15 cellular contexts compared by ENCODE assay signal in genomic region chr1:99672500-99673213, GRCh38. TPM values are rescaled to one million over a fixed set of nuclear protein-coding genes. Genes with fewer than 3 reads are reported as not detected.
A peak's percentile ranks its signal among the peaks of the same experiment; 100 is the strongest.
DNase-seq lines count a peak whose midpoint lies in the region; ATAC-seq, FAIRE-seq and TF ChIP-seq lines count a peak whose summit lies in the region.
"Had no signal": no experiment of that assay in that cellular context is flagged by ENCODE, and none has a peak within 500 bp of the region (broad histone marks: within the 10 kb centered on the region; RNA-seq: fewer than 3 reads in every experiment).

No MANE protein-coding gene starts in this region.

- H3K27me3 ChIP-seq in Karpas-422 (ENCODE audit: low read length) = no peaks in the 10 kb centered on the region
- H3K27me3 ChIP-seq in endothelial cell of umbilical vein (ENCODE audit: control insufficient read depth in 2 of 2, insufficient read depth in 2 of 2, low read length in 2 of 2) = no peaks in the 10 kb centered on the region
- H3K27me3 ChIP-seq in skeletal muscle satellite cell (ENCODE audit: control insufficient read depth, insufficient read depth, low read length) = no peaks in the 10 kb centered on the region
- H3K27me3 ChIP-seq: upper lobe of right lung had no signal

- no peaks in the 10 kb centered on the region for H3K36me3 ChIP-seq in Karpas-422 (ENCODE audit: insufficient read depth, low read length)
- H3K36me3 ChIP-seq in endothelial cell of umbilical vein (ENCODE audit: control insufficient read depth in 2 of 2, extremely low read depth in 1 of 2, insufficient read depth in 2 of 2, low read length in 2 of 2) = peaks cover 26 to 45% of the 10 kb centered on the region in 2 experiments
- H3K36me3 ChIP-seq in skeletal muscle satellite cell (ENCODE audit: insufficient read depth, low read length) = no peaks in the 10 kb centered on the region

- no peak overlapping the region for H3K9ac ChIP-seq in Karpas-422 (ENCODE audit: low read length)
- no peak overlapping the region for H3K9ac ChIP-seq in endothelial cell of umbilical vein (replicated peaks; ENCODE audit: extremely low read depth, insufficient read depth, low read length)
- H3K9ac ChIP-seq in skeletal muscle satellite cell (ENCODE audit: low read depth, low read length) = no peak overlapping the region

- H2AFZ ChIP-seq in Karpas-422 (ENCODE audit: low read length) (no peak overlapping the region), endothelial cell of umbilical vein (ENCODE audit: low read depth, low read length) (no peak overlapping the region)

- intact Hi-C loops in endothelial cell of umbilical vein (cut with micrococcal nuclease) = loop anchor here (1.0 kb wide), 1 partner anchor 8 kb away; no protein-coding TSS in a partner anchor

- no peaks in the 10 kb centered on the region for H3K9me2 ChIP-seq in Karpas-422 (replicated peaks; ENCODE audit: insufficient read depth, low read length)

- no peaks in the 10 kb centered on the region for H3K9me1 ChIP-seq in endothelial cell of umbilical vein (replicated peaks; ENCODE audit: control insufficient read depth, extremely low read depth, insufficient read depth, low read length)

- H3K27ac ChIP-seq in Karpas-422 (ENCODE audit: low read length) (no peak overlapping the region), endothelial cell of umbilical vein (ENCODE audit: insufficient read depth, low read depth, low read length) (peak overlapping the region; percentile 36)
- H3K27ac ChIP-seq: lower lobe of right lung, upper lobe of right lung had no signal

- H3K9me3 ChIP-seq in Karpas-422 (ENCODE audit: low read length) = no peaks in the 10 kb centered on the region
- no peaks in the 10 kb centered on the region for H3K9me3 ChIP-seq in endothelial cell of umbilical vein (replicated peaks; ENCODE audit: control insufficient read depth, insufficient read depth, low read length)
- H3K9me3 ChIP-seq in skeletal muscle satellite cell (replicated peaks; ENCODE audit: low read length) = no peaks in the 10 kb centered on the region
- H3K9me3 ChIP-seq: lower lobe of right lung, upper lobe of right lung had no signal

- H3K79me2 ChIP-seq in Karpas-422 (ENCODE audit: low read length) (no peaks in the 10 kb centered on the region), endothelial cell of umbilical vein (ENCODE audit: control insufficient read depth, insufficient read depth, low read length) (peaks cover 8% of the 10 kb centered on the region)

- H4K20me1 ChIP-seq in Karpas-422 (ENCODE audit: insufficient read depth, low read depth, low read length) = no peaks in the 10 kb centered on the region
- no peaks in the 10 kb centered on the region for H4K20me1 ChIP-seq in endothelial cell of umbilical vein (replicated peaks; ENCODE audit: control insufficient read depth, extremely low read depth, insufficient read depth, low read length)

- H3K4me3 Mint-ChIP-seq in activated CD8-positive, alpha-beta T cell treated with anti-CD3 and anti-CD28 coated beads, Interleukin-2, amount 10 ng/mL, durations not matched to agents 7 days and 5 days = no peak overlapping the region
- H3K4me3 Mint-ChIP-seq: activated CD8-positive, alpha-beta T cell treated with anti-CD3 and anti-CD28 coated beads for 36 hours; activated T-helper 17 cell treated with anti-CD3 and anti-CD28 coated beads, Interleukin-2, amount 50 U/mL, for 72 hours; endodermal cell had no signal

- CTCF ChIA-PET in endothelial cell of umbilical vein (lab: Charles Lee) = interaction anchor here (1.0 to 2.3 kb wide), 10 partner anchors 9 to 191 kb away, joined by 3 to 13 read pairs (median 4); partner anchors contain the start of gene PALMD
- CTCF ChIA-PET in activated CD8-positive, alpha-beta T cell treated with anti-CD3 and anti-CD28 coated beads, Interleukin-2, amount 10 ng/mL, durations not matched to agents 7 days and 5 days (lab: Charles Lee) = no interaction called here

- DNase-seq in Karpas-422 = no peak
- DNase-seq in endothelial cell of umbilical vein (ENCODE audit: low read depth, low spot score) = peak; percentile 42
- DNase-seq in iris pigment epithelial cell (ENCODE audit: low read depth) = peak; percentile 11
- DNase-seq in activated CD8-positive, alpha-beta T cell treated with anti-CD3 and anti-CD28 coated beads, Interleukin-2, amount 10 ng/mL, durations not matched to agents 7 days and 5 days = no peak
- no peak for DNase-seq in stimulated activated CD4-positive, alpha-beta T cell treated with anti-CD3 and anti-CD28 coated beads, Interleukin-2, amount 100 ng/mL, for 24 hours
- DNase-seq in SW480 (ENCODE audit: low spot score) = no peak
- DNase-seq: activated CD8-positive, alpha-beta T cell treated with anti-CD3 and anti-CD28 coated beads for 36 hours; endodermal cell; lower lobe of right lung; NCI-H2171; SIG-M5; upper lobe of right lung had no signal

- H3K9me3 Mint-ChIP-seq in activated CD8-positive, alpha-beta T cell treated with anti-CD3 and anti-CD28 coated beads, Interleukin-2, amount 10 ng/mL, durations not matched to agents 7 days and 5 days (ENCODE audit: insufficient read depth) = no peaks in the 10 kb centered on the region
- H3K9me3 Mint-ChIP-seq: activated CD8-positive, alpha-beta T cell treated with anti-CD3 and anti-CD28 coated beads for 36 hours; activated T-helper 17 cell treated with anti-CD3 and anti-CD28 coated beads, Interleukin-2, amount 50 U/mL, for 72 hours; endodermal cell had no signal

- FAIRE-seq in endothelial cell of umbilical vein (lab: Jason Lieb, UNC) = no peak
- FAIRE-seq: GM12891 had no signal

- H3K4me2 ChIP-seq in Karpas-422 (ENCODE audit: low read depth, low read length, poor library complexity, severe bottlenecking) (peak overlapping the region; percentile 41), endothelial cell of umbilical vein (ENCODE audit: insufficient read depth, low read length) (no peak overlapping the region), skeletal muscle satellite cell (ENCODE audit: low read length) (peak overlapping the region; percentile 41)

- TF ChIP-seq POLR2A in endothelial cell of umbilical vein (IDR thresholded peaks at IDR 0.05; ENCODE audit: low read depth, low read length) = no peak

- H3K4me1 ChIP-seq in Karpas-422 (ENCODE audit: low read length) (peaks cover 47% of the 10 kb centered on the region), endothelial cell of umbilical vein (ENCODE audit: control insufficient read depth, extremely low read depth, insufficient read depth, low read length) (peaks cover 24% of the 10 kb centered on the region), skeletal muscle satellite cell (ENCODE audit: control insufficient read depth, insufficient read depth, low read length) (peaks cover 16% of the 10 kb centered on the region)

- no TSS peak for BruUV-seq in endothelial cell of umbilical vein (replicated peaks; lab: Mats Ljungman, UMichigan)

- peak overlapping the region; percentile 28 for H3K4me3 ChIP-seq in Karpas-422 (ENCODE audit: low read length)
- H3K4me3 ChIP-seq in endothelial cell of umbilical vein (replicated peaks in 1 of 3; ENCODE audit: insufficient read depth in 1 of 3, low read depth in 1 of 3, low read length in 3 of 3) = no peak overlapping the region
- no peak overlapping the region for H3K4me3 ChIP-seq in skeletal muscle satellite cell (ENCODE audit: low read length)
- H3K4me3 ChIP-seq: lower lobe of right lung, upper lobe of right lung had no signal

- no peaks in the 10 kb centered on the region for H3K36me3 Mint-ChIP-seq in activated CD8-positive, alpha-beta T cell treated with anti-CD3 and anti-CD28 coated beads, Interleukin-2, amount 10 ng/mL, durations not matched to agents 7 days and 5 days (ENCODE audit: low read depth)

- no peak for TF ChIP-seq CTCF in endothelial cell of umbilical vein (IDR thresholded peaks at IDR 0.05; ENCODE audit: extremely low read depth in 1 of 2, insufficient read depth in 1 of 2, low read depth in 1 of 2, low read length in 2 of 2)

- POLR2A ChIA-PET in endothelial cell of umbilical vein (lab: Charles Lee) = interaction anchor here (1.4 kb wide), 1 partner anchor 13 kb away, joined by 3 read pairs; no protein-coding TSS in a partner anchor
- POLR2A ChIA-PET in activated CD8-positive, alpha-beta T cell treated with anti-CD3 and anti-CD28 coated beads, Interleukin-2, amount 10 ng/mL, durations not matched to agents 7 days and 5 days (lab: Charles Lee) = no interaction called here

- H3K4me1 Mint-ChIP-seq in activated CD8-positive, alpha-beta T cell treated with anti-CD3 and anti-CD28 coated beads, Interleukin-2, amount 10 ng/mL, durations not matched to agents 7 days and 5 days (ENCODE audit: low read depth) = no peaks in the 10 kb centered on the region
- H3K4me1 Mint-ChIP-seq: activated T-helper 17 cell treated with anti-CD3 and anti-CD28 coated beads, Interleukin-2, amount 50 U/mL, for 72 hours had no signal

- dilution Hi-C loops in endothelial cell of umbilical vein (cut with MboI; ENCODE audit: extremely low pct_ligation_motif_present, low sequenced_read_pairs) = no loop called here

- H3K27me3 Mint-ChIP-seq in activated CD8-positive, alpha-beta T cell treated with anti-CD3 and anti-CD28 coated beads, Interleukin-2, amount 10 ng/mL, durations not matched to agents 7 days and 5 days (ENCODE audit: low read depth) = peaks cover 22% of the 10 kb centered on the region

- no peak overlapping the region for H3K27ac Mint-ChIP-seq in activated CD8-positive, alpha-beta T cell treated with anti-CD3 and anti-CD28 coated beads, Interleukin-2, amount 10 ng/mL, durations not matched to agents 7 days and 5 days
- H3K27ac Mint-ChIP-seq: activated CD8-positive, alpha-beta T cell treated with anti-CD3 and anti-CD28 coated beads for 36 hours; activated T-helper 17 cell treated with anti-CD3 and anti-CD28 coated beads, Interleukin-2, amount 50 U/mL, for 72 hours; endodermal cell had no signal

- ATAC-seq in activated CD8-positive, alpha-beta T cell treated with anti-CD3 and anti-CD28 coated beads, Interleukin-2, amount 10 ng/mL, durations not matched to agents 7 days and 5 days = no peak
- ATAC-seq: activated CD8-positive, alpha-beta T cell treated with anti-CD3 and anti-CD28 coated beads for 36 hours; activated T-helper 17 cell treated with anti-CD3 and anti-CD28 coated beads, Interleukin-2, amount 50 U/mL, for 72 hours; upper lobe of right lung had no signal

RNA-seq across cellular contexts. Expression of gene PALMD, which starts 26.7 kb away (rescaled TPM):
- total RNA-seq in Karpas-422 (2014; rRNA removed; shearing (Covaris generic); ENCODE audit: low replicate concordance) = not detected in 2 replicates
- 137 and 140 TPM in 2 replicates for total RNA-seq in endothelial cell of umbilical vein
- 40.2 and 52.6 TPM in 2 replicates for polyA plus RNA-seq in endothelial cell of umbilical vein
- polyA plus RNA-seq in endothelial cell of umbilical vein (2011; cell fraction: cytosol; rRNA removed) = 77.1 and 91.5 TPM in 2 replicates
- polyA plus RNA-seq in endothelial cell of umbilical vein (2011; cell fraction: nucleus; rRNA removed) = 207 and 208 TPM in 2 replicates
- 134 and 174 TPM in 2 replicates for polyA plus RNA-seq in endothelial cell of umbilical vein (2012)
- 100 and 108 TPM in 2 replicates for polyA minus RNA-seq in endothelial cell of umbilical vein
- polyA minus RNA-seq in endothelial cell of umbilical vein (2011; cell fraction: cytosol; rRNA and poly(A)+ RNA removed) = 1.3 TPM
- polyA minus RNA-seq in endothelial cell of umbilical vein (2011; cell fraction: nucleus; rRNA and poly(A)+ RNA removed) = 278 and 328 TPM in 2 replicates
- total RNA-seq in skeletal muscle satellite cell (2012; rRNA removed) = 2.0 and 3.7 TPM in 2 replicates
- total RNA-seq in activated CD8-positive, alpha-beta T cell treated with anti-CD3 and anti-CD28 coated beads, Interleukin-2, amount 10 ng/mL, durations not matched to agents 7 days and 5 days = not detected
- total RNA-seq: activated CD8-positive, alpha-beta T cell treated with anti-CD3 and anti-CD28 coated beads for 36 hours; activated T-helper 17 cell treated with anti-CD3 and anti-CD28 coated beads, Interleukin-2, amount 50 U/mL, for 72 hours had no signal

Comparison
In these comparisons a context has a peak if more than half of its experiments do, and no peak if none do; other contexts are left out.
1. DNase-seq: peak in endothelial cell of umbilical vein (single experiment) and iris pigment epithelial cell (single experiment); none in Karpas-422 (single experiment), activated CD8-positive, alpha-beta T cell treated with anti-CD3 and anti-CD28 coated beads, Interleukin-2, amount 10 ng/mL, durations not matched to agents 7 days and 5 days (single experiment), stimulated activated CD4-positive, alpha-beta T cell treated with anti-CD3 and anti-CD28 coated beads, Interleukin-2, amount 100 ng/mL, for 24 hours (0 of 2) and SW480 (single experiment).
2. RNA of gene PALMD, which starts 26.7 kb away (total RNA-seq): 137 to 140 TPM in endothelial cell of umbilical vein; not detected in Karpas-422 and not detected in activated CD8-positive, alpha-beta T cell treated with anti-CD3 and anti-CD28 coated beads, Interleukin-2, amount 10 ng/mL, durations not matched to agents 7 days and 5 days; every median in the first group is over 100 times any median in the second.